In the genomic region with DNA sequence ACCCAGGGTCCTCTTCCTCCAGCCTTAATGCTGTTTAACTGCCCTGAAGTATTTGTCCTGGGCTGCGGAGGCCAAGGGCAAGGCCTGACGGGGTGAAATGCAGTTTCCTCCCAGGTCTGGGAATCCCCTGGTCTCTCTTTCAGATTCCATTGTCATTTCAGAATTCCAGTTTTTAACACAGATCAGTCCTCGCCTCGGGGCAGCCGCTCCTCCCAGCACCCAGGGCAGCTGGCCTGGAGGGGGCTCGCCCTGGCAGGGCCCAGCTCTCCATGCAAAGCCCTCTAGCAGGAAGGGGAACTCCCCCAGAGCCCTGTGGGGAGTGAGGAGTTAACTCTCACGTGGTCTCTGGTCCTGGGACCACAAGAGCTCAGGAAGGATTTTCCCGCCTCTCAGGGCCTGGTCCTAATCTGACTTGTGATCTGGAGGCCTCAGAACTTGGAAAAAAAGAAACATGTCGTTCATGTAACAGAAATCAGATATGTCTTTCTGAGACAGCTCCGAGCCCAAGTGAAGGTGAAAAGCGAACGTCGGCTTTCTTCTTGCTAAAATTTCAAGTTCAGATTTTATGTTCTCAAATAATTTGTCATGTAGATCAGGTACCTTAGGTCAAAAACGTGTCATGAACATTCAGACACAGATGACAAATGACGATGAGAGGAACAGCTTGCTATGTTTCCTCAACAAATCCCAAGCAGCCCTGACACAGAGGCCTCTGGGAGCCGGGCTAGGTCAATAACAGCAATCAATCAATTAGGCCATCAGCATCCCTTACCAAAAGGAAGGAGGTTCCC, we compare ENCODE assay signal across 30 cellular contexts.
A peak's percentile ranks its signal among the peaks of the same experiment; 100 is the strongest.
DNase-seq lines count a peak whose midpoint lies in the region; ATAC-seq, FAIRE-seq and TF ChIP-seq lines count a peak whose summit lies in the region.
"Had no signal": no experiment of that assay in that cellular context is flagged by ENCODE, and none has a peak within 500 bp of the region (broad histone marks: within the 10 kb centered on the region; RNA-seq: fewer than 3 reads in every experiment).

No MANE protein-coding gene starts in this region.

- no peaks in the 10 kb centered on the region for H3K36me3 Mint-ChIP-seq in endodermal cell (ENCODE audit: low read depth)
- no peaks in the 10 kb centered on the region for H3K36me3 Mint-ChIP-seq in osteocyte (ENCODE audit: unreplicated experiment)
- H3K36me3 Mint-ChIP-seq: activated naive CD4-positive, alpha-beta T cell treated with anti-CD3 and anti-CD28 coated beads, Interleukin-2, amount 50 U/mL, for 24 hours; stimulated activated memory B cell treated with anti-CD40 and anti-IgM and Interleukin-4, amounts not matched to agents 10 μg/mL and 1 μg/mL and 100 μg/mL, for 72 hours had no signal

- H3K4me3 ChIP-seq in endodermal cell (ENCODE audit: low read length), result no peak overlapping the region
- H3K4me3 ChIP-seq: BLaER1, lung, prostate gland, suprapubic skin had no signal

- H3K4me1 Mint-ChIP-seq in endodermal cell (no peaks in the 10 kb centered on the region), osteocyte (ENCODE audit: unreplicated experiment) (no peaks in the 10 kb centered on the region)
- H3K4me1 Mint-ChIP-seq: activated naive CD4-positive, alpha-beta T cell treated with anti-CD3 and anti-CD28 coated beads, Interleukin-2, amount 50 U/mL, for 24 hours; stimulated activated memory B cell treated with anti-CD40 and anti-IgM and Interleukin-4, amounts not matched to agents 10 μg/mL and 1 μg/mL and 100 μg/mL, for 72 hours had no signal

- no peaks in the 10 kb centered on the region for H3K9me3 ChIP-seq in endodermal cell (ENCODE audit: control insufficient read depth, low read length)
- H3K9me3 ChIP-seq: BLaER1, prostate gland, suprapubic skin had no signal

- H3K9me3 Mint-ChIP-seq in endodermal cell, result no peaks in the 10 kb centered on the region
- peaks cover 12% of the 10 kb centered on the region for H3K9me3 Mint-ChIP-seq in osteocyte (ENCODE audit: unreplicated experiment)
- H3K9me3 Mint-ChIP-seq: activated naive CD4-positive, alpha-beta T cell treated with anti-CD3 and anti-CD28 coated beads, Interleukin-2, amount 50 U/mL, for 24 hours; activated T-helper 1 cell treated with anti-CD3 and anti-CD28 coated beads, Interleukin-12 subunit alpha, Interleukin-12 subunit beta, Interleukin-2, Interleukin-4 antibody, amounts not matched to agents 30 ng/mL and 10 ng/mL and 1 ng/mL, durations not matched to agents 14 hours and 24 hours and 36 hours had no signal

- H3K27ac Mint-ChIP-seq in endodermal cell (no peak overlapping the region), osteocyte (ENCODE audit: unreplicated experiment) (no peak overlapping the region)
- H3K27ac Mint-ChIP-seq: activated naive CD4-positive, alpha-beta T cell treated with anti-CD3 and anti-CD28 coated beads, Interleukin-2, amount 50 U/mL, for 24 hours; activated T-helper 1 cell treated with anti-CD3 and anti-CD28 coated beads, Interleukin-12 subunit alpha, Interleukin-12 subunit beta, Interleukin-2, Interleukin-4 antibody, amounts not matched to agents 30 ng/mL and 10 ng/mL and 1 ng/mL, durations not matched to agents 14 hours and 24 hours and 36 hours; stimulated activated memory B cell treated with anti-CD40 and anti-IgM and Interleukin-4, amounts not matched to agents 10 μg/mL and 1 μg/mL and 100 μg/mL, for 72 hours had no signal

- H3K4me1 ChIP-seq in endodermal cell (ENCODE audit: control insufficient read depth, insufficient read depth, low read length), result no peaks in the 10 kb centered on the region
- H3K4me1 ChIP-seq: prostate gland, suprapubic skin had no signal

- DNase-seq in endodermal cell (peak; percentile 56), osteocyte (ENCODE audit: extremely low spot score, unreplicated experiment) (peak; percentile 77), urothelium cell line (ENCODE audit: low spot score) (no peak), NCI-H2227 (lab: John Stamatoyannopoulos, UW; ENCODE audit: unreplicated experiment) (no peak), 8988T (no peak), NCI-H69 (lab: John Stamatoyannopoulos, UW) (no peak)
- DNase-seq: activated CD4-positive, alpha-beta T cell treated with anti-CD3 and anti-CD28 coated beads, Interleukin-2, amount 50 U/mL, for 1 hour; amygdala; DMS53; GF-D8; GOT3; MM.1S; NCI-H1436 treated with DMSO at 0.1 percent for 48 hours; NCI-H2107; NCI-H524 treated with DMSO at 0.1 percent for 48 hours; SIG-M5; stimulated activated CD4-positive, alpha-beta T cell treated with anti-CD3 and anti-CD28 coated beads, Interleukin-4, amount 100 ng/mL, for 4 hours; T1000 had no signal

- H3K27me3 ChIP-seq in endodermal cell (ENCODE audit: control insufficient read depth, insufficient read depth, low read length, poor library complexity, severe bottlenecking), result no peaks in the 10 kb centered on the region
- H3K27me3 ChIP-seq: BLaER1 had no signal

- no peak for FAIRE-seq in urothelium cell line (lab: Jason Lieb, UNC)
- FAIRE-seq: RCC 7860 had no signal

- WGBS in endodermal cell (ENCODE audit: insufficient coverage in 1 of 2, insufficient read length in 1 of 2), 2 experiments, result 75 to 92% methylated on average over 8 to 16 of the region's 16 CpGs

- no peak overlapping the region for H3K27ac ChIP-seq in endodermal cell (ENCODE audit: low read depth, low read length)
- H3K27ac ChIP-seq: BLaER1, epithelial cell of prostate, KMS-11, prostate gland, suprapubic skin had no signal

- H3K27me3 Mint-ChIP-seq in endodermal cell (ENCODE audit: insufficient read depth) (peaks cover 2% of the 10 kb centered on the region), osteocyte (ENCODE audit: unreplicated experiment) (no peaks in the 10 kb centered on the region)
- H3K27me3 Mint-ChIP-seq: activated naive CD4-positive, alpha-beta T cell treated with anti-CD3 and anti-CD28 coated beads, Interleukin-2, amount 50 U/mL, for 24 hours had no signal

- H3K4me3 Mint-ChIP-seq in endodermal cell, result no peak overlapping the region
- H3K4me3 Mint-ChIP-seq in osteocyte (ENCODE audit: unreplicated experiment), result no peak overlapping the region
- H3K4me3 Mint-ChIP-seq: activated naive CD4-positive, alpha-beta T cell treated with anti-CD3 and anti-CD28 coated beads, Interleukin-2, amount 50 U/mL, for 24 hours; activated T-helper 1 cell treated with anti-CD3 and anti-CD28 coated beads, Interleukin-12 subunit alpha, Interleukin-12 subunit beta, Interleukin-2, Interleukin-4 antibody, amounts not matched to agents 30 ng/mL and 10 ng/mL and 1 ng/mL, durations not matched to agents 14 hours and 24 hours and 36 hours; stimulated activated memory B cell treated with anti-CD40 and anti-IgM and Interleukin-4, amounts not matched to agents 10 μg/mL and 1 μg/mL and 100 μg/mL, for 72 hours had no signal

- TF ChIP-seq CTCF in endodermal cell (conservative IDR thresholded peaks at IDR 0.05) (no peak), osteocyte (IDR thresholded peaks at IDR 0.05) (no peak)

- no peaks in the 10 kb centered on the region for H3K36me3 ChIP-seq in endodermal cell (ENCODE audit: control insufficient read depth, insufficient read depth, low read length)
- H3K36me3 ChIP-seq: BLaER1, prostate gland, suprapubic skin had no signal

- H3K9ac ChIP-seq in endodermal cell (ENCODE audit: extremely low read depth, low read length, poor library complexity, severe bottlenecking), result no peak overlapping the region
- H3K9ac ChIP-seq: BLaER1, KMS-11 had no signal

- ATAC-seq in GM21515 (IDR thresholded peaks at IDR 0.05; ENCODE audit: unreplicated experiment), result peak; percentile 58
- peak; percentile 60 for ATAC-seq in HG02852 (IDR thresholded peaks at IDR 0.05; ENCODE audit: unreplicated experiment)

Comparison
In these comparisons a context has a peak if more than half of its experiments do, and no peak if none do; other contexts are left out.
1. DNase-seq: peak in endodermal cell (single experiment) and osteocyte (single experiment); none in urothelium cell line (single experiment), NCI-H2227 (single experiment), 8988T (single experiment) and NCI-H69 (single experiment).